Comparison of ENCODE assay signal across 1 cellular context in the genomic region with DNA sequence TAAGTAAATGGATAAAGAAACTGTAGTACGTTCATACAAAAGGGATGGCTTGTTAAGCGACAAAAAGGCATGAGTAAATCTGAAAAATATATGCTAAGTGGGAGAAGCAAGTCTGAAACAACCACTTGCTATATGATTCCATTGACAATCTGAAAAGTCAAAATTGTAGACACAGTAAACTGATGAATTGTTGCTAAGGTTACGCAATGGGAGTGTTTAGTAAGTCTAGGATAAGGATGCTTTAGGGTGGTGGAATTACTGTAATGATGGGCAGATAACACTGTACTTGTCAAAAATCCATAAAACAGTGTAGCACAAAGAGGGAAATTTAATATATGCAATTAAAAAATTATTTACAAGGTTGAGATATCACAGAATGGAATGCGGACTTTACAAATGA.
TF ChIP-seq lines count a peak whose summit lies in the region.

No MANE protein-coding gene starts in this region.

TF ChIP-seq in IMR-90, 13 proteins besides CTCF, POLR2A, EP300 and RAD21:
- TF ChIP-seq MXI1 (IDR thresholded peaks at IDR 0.05; ENCODE audit: borderline replicate concordance, low read depth, low read length) (no peak), MAFK (IDR thresholded peaks at IDR 0.05; ENCODE audit: low read depth, low read length) (no peak), CEBPB (IDR thresholded peaks at IDR 0.05; ENCODE audit: low read depth, low read length) (peak; percentile 61)
- TF ChIP-seq, protein P1, sequence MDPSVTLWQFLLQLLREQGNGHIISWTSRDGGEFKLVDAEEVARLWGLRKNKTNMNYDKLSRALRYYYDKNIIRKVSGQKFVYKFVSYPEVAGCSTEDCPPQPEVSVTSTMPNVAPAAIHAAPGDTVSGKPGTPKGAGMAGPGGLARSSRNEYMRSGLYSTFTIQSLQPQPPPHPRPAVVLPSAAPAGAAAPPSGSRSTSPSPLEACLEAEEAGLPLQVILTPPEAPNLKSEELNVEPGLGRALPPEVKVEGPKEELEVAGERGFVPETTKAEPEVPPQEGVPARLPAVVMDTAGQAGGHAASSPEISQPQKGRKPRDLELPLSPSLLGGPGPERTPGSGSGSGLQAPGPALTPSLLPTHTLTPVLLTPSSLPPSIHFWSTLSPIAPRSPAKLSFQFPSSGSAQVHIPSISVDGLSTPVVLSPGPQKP (IDR thresholded peaks at IDR 0.05; ENCODE audit: borderline replicate concordance, low read depth, low read length) = no peak
